In the genomic region with DNA sequence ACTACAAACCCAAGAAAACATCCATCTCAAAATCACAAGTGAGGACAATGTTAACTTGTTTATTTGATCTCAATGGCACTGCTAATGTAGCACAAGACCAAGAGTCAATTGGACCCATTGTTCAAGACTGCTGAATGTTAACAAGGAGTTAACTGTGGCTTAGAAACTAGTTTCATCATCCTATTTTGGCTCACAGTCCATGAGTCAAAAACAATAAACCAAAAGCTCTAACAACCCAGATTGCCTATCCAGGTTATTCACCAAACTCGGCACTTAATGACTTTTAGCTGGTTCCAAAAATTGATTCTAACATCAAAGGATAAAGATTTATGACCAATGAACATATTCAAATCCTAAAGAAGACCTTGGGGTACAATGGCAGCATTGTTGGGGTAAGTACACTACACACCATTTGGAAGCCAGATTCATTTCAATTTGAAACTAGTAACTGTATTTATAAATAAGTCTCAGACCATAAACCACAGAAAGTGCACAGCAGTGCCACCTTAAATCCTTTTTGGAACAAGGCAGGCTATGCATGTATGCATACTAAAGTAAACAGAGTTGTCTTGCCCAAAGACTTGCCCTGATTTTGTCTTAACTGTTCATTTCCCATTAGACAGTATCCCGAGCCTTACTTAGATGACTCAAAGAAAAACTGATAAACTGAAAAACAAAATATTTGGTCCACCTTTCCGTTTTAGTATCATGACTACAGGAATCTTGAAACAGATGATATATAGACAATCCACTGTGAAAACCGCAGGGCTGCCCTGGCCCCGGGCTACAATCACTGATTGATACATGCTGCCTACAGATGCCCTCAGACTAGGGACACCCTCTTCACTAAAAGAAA, we compare ENCODE assay signal across 8 cellular contexts.
A peak's percentile ranks its signal among the peaks of the same experiment; 100 is the strongest.
DNase-seq lines count a peak whose midpoint lies in the region; ATAC-seq, FAIRE-seq and TF ChIP-seq lines count a peak whose summit lies in the region.

No MANE protein-coding gene starts in this region.

- in situ Hi-C loops in SK-MEL-5 (cut with HindIII; ENCODE audit: low pct_unique_long_range_greater_than_20kb, low sequenced_read_pairs): no loop called here
- in situ Hi-C loops in GM13976 (cut with MboI; ENCODE audit: low sequenced_read_pairs, unreplicated experiment): no loop called here

- DNase-seq in activated CD4-positive, CD25-positive, alpha-beta regulatory T cell (lab: John Stamatoyannopoulos, UW): no peak
- DNase-seq in SK-MEL-5 (ENCODE audit: low read depth, low spot score): peak; percentile 100
- DNase-seq in inferior parietal cortex (ENCODE audit: extremely low spot score): peak; percentile 85
- no peak for DNase-seq in RCC 7860 (ENCODE audit: low spot score)
- no peak for DNase-seq in GM13976 (ENCODE audit: low spot score)

- TF ChIP-seq CTCF in GM13976 (IDR thresholded peaks at IDR 0.05; ENCODE audit: borderline replicate concordance, control extremely low read depth, extremely low read depth, insufficient read depth, missing control alignments): no peak

- FAIRE-seq in RCC 7860 (lab: Jason Lieb, UNC): no peak

- ATAC-seq in activated CD4-positive, CD25-positive, alpha-beta regulatory T cell treated with anti-CD3 and anti-CD28 coated beads, Interleukin-2, amount 50 U/mL, for 24 hours: peak; percentile 30 to 34
- ATAC-seq in HG02884 (IDR thresholded peaks at IDR 0.05; ENCODE audit: unreplicated experiment): peak; percentile 75
- no peak for ATAC-seq in HG03571 (IDR thresholded peaks at IDR 0.05; ENCODE audit: unreplicated experiment)

Comparison
In these comparisons a context has a peak if more than half of its experiments do, and no peak if none do; other contexts are left out.
1. DNase-seq: peak in SK-MEL-5 (single experiment) and inferior parietal cortex (single experiment); none in activated CD4-positive, CD25-positive, alpha-beta regulatory T cell (0 of 4), RCC 7860 (single experiment) and GM13976 (single experiment).